In the genomic region with DNA sequence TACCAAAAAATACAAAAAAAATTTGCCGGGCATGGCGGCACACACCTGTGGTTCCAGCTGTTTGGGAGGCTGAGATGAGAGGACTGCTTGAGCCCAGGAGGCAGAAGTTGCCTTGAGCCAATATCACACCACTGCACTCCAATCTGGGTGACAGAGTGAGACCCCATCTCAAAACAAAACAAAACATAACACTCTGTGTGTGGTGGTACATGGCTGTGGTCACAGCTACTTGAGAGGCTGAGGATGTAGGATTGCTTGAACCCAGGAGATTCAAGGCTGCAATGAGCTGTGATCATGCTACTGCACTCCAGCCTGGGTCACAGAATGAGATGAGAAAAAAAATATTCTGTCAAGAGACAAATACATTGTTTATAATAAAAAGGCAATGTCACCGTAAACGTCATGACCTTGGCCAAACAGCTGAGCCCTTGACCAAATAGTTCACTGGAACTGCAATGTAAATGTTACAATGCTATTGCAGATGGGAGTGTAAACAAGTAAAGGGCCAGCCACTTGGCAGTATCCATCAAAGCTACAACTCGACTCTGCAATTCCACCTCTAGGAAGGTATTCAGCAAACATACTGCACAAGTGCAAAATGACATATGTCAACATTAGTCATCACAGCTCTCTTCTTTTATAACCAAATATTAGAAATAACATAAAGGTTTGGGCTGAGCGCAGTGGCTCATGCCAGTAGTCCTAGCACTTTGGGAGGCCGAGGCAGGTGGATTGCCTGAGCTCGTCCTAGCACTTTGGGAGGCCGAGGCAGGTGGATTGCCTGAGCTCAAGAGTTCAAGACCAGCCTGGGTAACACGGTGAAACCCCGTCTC, we compare ENCODE assay signal across 1 cellular context.
TF ChIP-seq lines count a peak whose summit lies in the region.

No MANE protein-coding gene starts in this region.

TF ChIP-seq in HepG2, 621 proteins besides CTCF, POLR2A, EP300 and RAD21 (continued from another document and continues in another):
- TF ChIP-seq, protein P1, sequence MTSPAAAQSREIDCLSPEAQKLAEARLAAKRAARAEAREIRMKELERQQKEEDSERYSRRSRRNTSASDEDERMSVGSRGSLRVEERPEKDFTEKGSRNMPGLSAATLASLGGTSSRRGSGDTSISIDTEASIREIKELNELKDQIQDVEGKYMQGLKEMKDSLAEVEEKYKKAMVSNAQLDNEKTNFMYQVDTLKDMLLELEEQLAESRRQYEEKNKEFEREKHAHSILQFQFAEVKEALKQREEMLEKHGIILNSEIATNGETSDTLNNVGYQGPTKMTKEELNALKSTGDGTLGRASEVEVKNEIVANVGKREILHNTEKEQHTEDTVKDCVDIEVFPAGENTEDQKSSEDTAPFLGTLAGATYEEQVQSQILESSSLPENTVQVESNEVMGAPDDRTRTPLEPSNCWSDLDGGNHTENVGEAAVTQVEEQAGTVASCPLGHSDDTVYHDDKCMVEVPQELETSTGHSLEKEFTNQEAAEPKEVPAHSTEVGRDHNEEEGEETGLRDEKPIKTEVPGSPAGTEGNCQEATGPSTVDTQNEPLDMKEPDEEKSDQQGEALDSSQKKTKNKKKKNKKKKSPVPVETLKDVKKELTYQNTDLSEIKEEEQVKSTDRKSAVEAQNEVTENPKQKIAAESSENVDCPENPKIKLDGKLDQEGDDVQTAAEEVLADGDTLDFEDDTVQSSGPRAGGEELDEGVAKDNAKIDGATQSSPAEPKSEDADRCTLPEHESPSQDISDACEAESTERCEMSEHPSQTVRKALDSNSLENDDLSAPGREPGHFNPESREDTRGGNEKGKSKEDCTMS (CRISPR knock-in tag; conservative IDR thresholded peaks at IDR 0.05) = no peak
- TF ChIP-seq, protein P2, sequence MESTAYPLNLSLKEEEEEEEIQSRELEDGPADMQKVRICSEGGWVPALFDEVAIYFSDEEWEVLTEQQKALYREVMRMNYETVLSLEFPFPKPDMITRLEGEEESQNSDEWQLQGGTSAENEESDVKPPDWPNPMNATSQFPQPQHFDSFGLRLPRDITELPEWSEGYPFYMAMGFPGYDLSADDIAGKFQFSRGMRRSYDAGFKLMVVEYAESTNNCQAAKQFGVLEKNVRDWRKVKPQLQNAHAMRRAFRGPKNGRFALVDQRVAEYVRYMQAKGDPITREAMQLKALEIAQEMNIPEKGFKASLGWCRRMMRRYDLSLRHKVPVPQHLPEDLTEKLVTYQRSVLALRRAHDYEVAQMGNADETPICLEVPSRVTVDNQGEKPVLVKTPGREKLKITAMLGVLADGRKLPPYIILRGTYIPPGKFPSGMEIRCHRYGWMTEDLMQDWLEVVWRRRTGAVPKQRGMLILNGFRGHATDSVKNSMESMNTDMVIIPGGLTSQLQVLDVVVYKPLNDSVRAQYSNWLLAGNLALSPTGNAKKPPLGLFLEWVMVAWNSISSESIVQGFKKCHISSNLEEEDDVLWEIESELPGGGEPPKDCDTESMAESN (CRISPR knock-in tag; conservative IDR thresholded peaks at IDR 0.05) = peak; percentile 96
- no peak for TF ChIP-seq KLF13 (CRISPR knock-in tag; IDR thresholded peaks at IDR 0.05)
- TF ChIP-seq KMT2A (CRISPR knock-in tag; IDR thresholded peaks at IDR 0.05) = peak; percentile 45; the same call in 1 of the 2 replicates
- peak; percentile 96; the same call in 1 of the 2 replicates for TF ChIP-seq CBX5 (CRISPR knock-in tag; IDR thresholded peaks at IDR 0.05; ENCODE audit: borderline replicate concordance)
- TF ChIP-seq ZNF501 (CRISPR knock-in tag; IDR thresholded peaks at IDR 0.05) = peak; percentile 85
- TF ChIP-seq EHMT2 (IDR thresholded peaks at IDR 0.05; ENCODE audit: borderline replicate concordance, low read depth, low read length) = no peak; the same call in 1 of the 2 replicates
- 0 out of 2 replicates have a peak, but pooled peaks have one; percentile 24 for TF ChIP-seq NFYB (CRISPR knock-in tag; IDR thresholded peaks at IDR 0.05)
- no peak for TF ChIP-seq MTF2 (CRISPR knock-in tag; IDR thresholded peaks at IDR 0.05; ENCODE audit: borderline replicate concordance)
- TF ChIP-seq, protein P3, sequence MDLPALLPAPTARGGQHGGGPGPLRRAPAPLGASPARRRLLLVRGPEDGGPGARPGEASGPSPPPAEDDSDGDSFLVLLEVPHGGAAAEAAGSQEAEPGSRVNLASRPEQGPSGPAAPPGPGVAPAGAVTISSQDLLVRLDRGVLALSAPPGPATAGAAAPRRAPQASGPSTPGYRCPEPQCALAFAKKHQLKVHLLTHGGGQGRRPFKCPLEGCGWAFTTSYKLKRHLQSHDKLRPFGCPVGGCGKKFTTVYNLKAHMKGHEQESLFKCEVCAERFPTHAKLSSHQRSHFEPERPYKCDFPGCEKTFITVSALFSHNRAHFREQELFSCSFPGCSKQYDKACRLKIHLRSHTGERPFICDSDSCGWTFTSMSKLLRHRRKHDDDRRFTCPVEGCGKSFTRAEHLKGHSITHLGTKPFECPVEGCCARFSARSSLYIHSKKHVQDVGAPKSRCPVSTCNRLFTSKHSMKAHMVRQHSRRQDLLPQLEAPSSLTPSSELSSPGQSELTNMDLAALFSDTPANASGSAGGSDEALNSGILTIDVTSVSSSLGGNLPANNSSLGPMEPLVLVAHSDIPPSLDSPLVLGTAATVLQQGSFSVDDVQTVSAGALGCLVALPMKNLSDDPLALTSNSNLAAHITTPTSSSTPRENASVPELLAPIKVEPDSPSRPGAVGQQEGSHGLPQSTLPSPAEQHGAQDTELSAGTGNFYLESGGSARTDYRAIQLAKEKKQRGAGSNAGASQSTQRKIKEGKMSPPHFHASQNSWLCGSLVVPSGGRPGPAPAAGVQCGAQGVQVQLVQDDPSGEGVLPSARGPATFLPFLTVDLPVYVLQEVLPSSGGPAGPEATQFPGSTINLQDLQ (CRISPR knock-in tag; IDR thresholded peaks at IDR 0.05) = no peak
- TF ChIP-seq BORCS8-MEF2B (CRISPR knock-in tag; IDR thresholded peaks at IDR 0.05) = no peak
- TF ChIP-seq, protein P4, sequence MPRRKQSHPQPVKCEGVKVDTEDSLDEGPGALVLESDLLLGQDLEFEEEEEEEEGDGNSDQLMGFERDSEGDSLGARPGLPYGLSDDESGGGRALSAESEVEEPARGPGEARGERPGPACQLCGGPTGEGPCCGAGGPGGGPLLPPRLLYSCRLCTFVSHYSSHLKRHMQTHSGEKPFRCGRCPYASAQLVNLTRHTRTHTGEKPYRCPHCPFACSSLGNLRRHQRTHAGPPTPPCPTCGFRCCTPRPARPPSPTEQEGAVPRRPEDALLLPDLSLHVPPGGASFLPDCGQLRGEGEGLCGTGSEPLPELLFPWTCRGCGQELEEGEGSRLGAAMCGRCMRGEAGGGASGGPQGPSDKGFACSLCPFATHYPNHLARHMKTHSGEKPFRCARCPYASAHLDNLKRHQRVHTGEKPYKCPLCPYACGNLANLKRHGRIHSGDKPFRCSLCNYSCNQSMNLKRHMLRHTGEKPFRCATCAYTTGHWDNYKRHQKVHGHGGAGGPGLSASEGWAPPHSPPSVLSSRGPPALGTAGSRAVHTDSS (CRISPR knock-in tag; conservative IDR thresholded peaks at IDR 0.05) = no peak
- no peak for TF ChIP-seq EZH2 (conservative IDR thresholded peaks at IDR 0.05; ENCODE audit: low read depth, low read length)
- no peak for TF ChIP-seq NR1H2 (CRISPR knock-in tag; IDR thresholded peaks at IDR 0.05; ENCODE audit: borderline replicate concordance, low read depth)
- TF ChIP-seq ZNF3 (CRISPR knock-in tag; IDR thresholded peaks at IDR 0.05) = peak; percentile 95
- peak; percentile 100 for TF ChIP-seq FOXA3 (CRISPR knock-in tag; IDR thresholded peaks at IDR 0.05)
- TF ChIP-seq ZNF326 (CRISPR knock-in tag; IDR thresholded peaks at IDR 0.05; ENCODE audit: borderline replicate concordance) = 0 out of 2 replicates have a peak, but pooled peaks have one; percentile 18
- TF ChIP-seq ZNF615 (CRISPR knock-in tag; IDR thresholded peaks at IDR 0.05; ENCODE audit: borderline replicate concordance) = peak; percentile 58; the same call in 1 of the 2 replicates
- no peak for TF ChIP-seq GLI4 (CRISPR knock-in tag; IDR thresholded peaks at IDR 0.05; ENCODE audit: borderline replicate concordance)
- no peak for TF ChIP-seq RBFOX2 (IDR thresholded peaks at IDR 0.05; ENCODE audit: low read depth, low read length)
- TF ChIP-seq ZNF282 (IDR thresholded peaks at IDR 0.05; ENCODE audit: partially characterized antibody) = no peak
- TF ChIP-seq FOXO1 (CRISPR knock-in tag; IDR thresholded peaks at IDR 0.05) = peak; percentile 100
- peak; percentile 98 for TF ChIP-seq MEIS2 (CRISPR knock-in tag; IDR thresholded peaks at IDR 0.05)
- TF ChIP-seq, protein P5, sequence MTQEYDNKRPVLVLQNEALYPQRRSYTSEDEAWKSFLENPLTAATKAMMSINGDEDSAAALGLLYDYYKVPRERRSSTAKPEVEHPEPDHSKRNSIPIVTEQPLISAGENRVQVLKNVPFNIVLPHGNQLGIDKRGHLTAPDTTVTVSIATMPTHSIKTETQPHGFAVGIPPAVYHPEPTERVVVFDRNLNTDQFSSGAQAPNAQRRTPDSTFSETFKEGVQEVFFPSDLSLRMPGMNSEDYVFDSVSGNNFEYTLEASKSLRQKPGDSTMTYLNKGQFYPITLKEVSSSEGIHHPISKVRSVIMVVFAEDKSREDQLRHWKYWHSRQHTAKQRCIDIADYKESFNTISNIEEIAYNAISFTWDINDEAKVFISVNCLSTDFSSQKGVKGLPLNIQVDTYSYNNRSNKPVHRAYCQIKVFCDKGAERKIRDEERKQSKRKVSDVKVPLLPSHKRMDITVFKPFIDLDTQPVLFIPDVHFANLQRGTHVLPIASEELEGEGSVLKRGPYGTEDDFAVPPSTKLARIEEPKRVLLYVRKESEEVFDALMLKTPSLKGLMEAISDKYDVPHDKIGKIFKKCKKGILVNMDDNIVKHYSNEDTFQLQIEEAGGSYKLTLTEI (CRISPR knock-in tag; conservative IDR thresholded peaks at IDR 0.05) = no peak
- no peak for TF ChIP-seq IRX3 (CRISPR knock-in tag; IDR thresholded peaks at IDR 0.05; ENCODE audit: borderline replicate concordance, low read depth)
- TF ChIP-seq, protein P6, sequence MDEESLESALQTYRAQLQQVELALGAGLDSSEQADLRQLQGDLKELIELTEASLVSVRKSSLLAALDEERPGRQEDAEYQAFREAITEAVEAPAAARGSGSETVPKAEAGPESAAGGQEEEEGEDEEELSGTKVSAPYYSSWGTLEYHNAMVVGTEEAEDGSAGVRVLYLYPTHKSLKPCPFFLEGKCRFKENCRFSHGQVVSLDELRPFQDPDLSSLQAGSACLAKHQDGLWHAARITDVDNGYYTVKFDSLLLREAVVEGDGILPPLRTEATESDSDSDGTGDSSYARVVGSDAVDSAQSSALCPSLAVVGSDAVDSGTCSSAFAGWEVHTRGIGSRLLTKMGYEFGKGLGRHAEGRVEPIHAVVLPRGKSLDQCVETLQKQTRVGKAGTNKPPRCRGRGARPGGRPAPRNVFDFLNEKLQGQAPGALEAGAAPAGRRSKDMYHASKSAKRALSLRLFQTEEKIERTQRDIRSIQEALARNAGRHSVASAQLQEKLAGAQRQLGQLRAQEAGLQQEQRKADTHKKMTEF (CRISPR knock-in tag; IDR thresholded peaks at IDR 0.05) = peak; percentile 100
- TF ChIP-seq ZNF605 (CRISPR knock-in tag; IDR thresholded peaks at IDR 0.05) = peak; percentile 81
- TF ChIP-seq, protein P7, sequence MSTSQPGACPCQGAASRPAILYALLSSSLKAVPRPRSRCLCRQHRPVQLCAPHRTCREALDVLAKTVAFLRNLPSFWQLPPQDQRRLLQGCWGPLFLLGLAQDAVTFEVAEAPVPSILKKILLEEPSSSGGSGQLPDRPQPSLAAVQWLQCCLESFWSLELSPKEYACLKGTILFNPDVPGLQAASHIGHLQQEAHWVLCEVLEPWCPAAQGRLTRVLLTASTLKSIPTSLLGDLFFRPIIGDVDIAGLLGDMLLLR (CRISPR knock-in tag; IDR thresholded peaks at IDR 0.05) = no peak
- TF ChIP-seq, protein P8, sequence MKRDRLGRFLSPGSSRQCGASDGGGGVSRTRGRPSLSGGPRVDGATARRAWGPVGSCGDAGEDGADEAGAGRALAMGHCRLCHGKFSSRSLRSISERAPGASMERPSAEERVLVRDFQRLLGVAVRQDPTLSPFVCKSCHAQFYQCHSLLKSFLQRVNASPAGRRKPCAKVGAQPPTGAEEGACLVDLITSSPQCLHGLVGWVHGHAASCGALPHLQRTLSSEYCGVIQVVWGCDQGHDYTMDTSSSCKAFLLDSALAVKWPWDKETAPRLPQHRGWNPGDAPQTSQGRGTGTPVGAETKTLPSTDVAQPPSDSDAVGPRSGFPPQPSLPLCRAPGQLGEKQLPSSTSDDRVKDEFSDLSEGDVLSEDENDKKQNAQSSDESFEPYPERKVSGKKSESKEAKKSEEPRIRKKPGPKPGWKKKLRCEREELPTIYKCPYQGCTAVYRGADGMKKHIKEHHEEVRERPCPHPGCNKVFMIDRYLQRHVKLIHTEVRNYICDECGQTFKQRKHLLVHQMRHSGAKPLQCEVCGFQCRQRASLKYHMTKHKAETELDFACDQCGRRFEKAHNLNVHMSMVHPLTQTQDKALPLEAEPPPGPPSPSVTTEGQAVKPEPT (CRISPR knock-in tag; IDR thresholded peaks at IDR 0.05; ENCODE audit: low read depth) = peak; percentile 70; the same call in 1 of the 2 replicates
- no peak for TF ChIP-seq SAFB2 (CRISPR knock-in tag; IDR thresholded peaks at IDR 0.05; ENCODE audit: borderline replicate concordance, low read depth)
- no peak for TF ChIP-seq YY1 (IDR thresholded peaks at IDR 0.05; ENCODE audit: insufficient read depth, insufficient replicate concordance, low read depth, low read length)
- peak; percentile 59; the same call in 1 of the 2 replicates for TF ChIP-seq ZNF652 (CRISPR knock-in tag; IDR thresholded peaks at IDR 0.05; ENCODE audit: borderline replicate concordance, low read depth)
- TF ChIP-seq NCOA5 (CRISPR knock-in tag; IDR thresholded peaks at IDR 0.05) = no peak
- TF ChIP-seq KLF16 (CRISPR knock-in tag; IDR thresholded peaks at IDR 0.05) = peak in 1 of 2 experiments; percentile 99; a peak in 2 of 4 replicates
- TF ChIP-seq, protein P9, sequence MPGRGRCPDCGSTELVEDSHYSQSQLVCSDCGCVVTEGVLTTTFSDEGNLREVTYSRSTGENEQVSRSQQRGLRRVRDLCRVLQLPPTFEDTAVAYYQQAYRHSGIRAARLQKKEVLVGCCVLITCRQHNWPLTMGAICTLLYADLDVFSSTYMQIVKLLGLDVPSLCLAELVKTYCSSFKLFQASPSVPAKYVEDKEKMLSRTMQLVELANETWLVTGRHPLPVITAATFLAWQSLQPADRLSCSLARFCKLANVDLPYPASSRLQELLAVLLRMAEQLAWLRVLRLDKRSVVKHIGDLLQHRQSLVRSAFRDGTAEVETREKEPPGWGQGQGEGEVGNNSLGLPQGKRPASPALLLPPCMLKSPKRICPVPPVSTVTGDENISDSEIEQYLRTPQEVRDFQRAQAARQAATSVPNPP (CRISPR knock-in tag; IDR thresholded peaks at IDR 0.05) = no peak
- peak; percentile 96 for TF ChIP-seq ZNF264 (CRISPR knock-in tag; IDR thresholded peaks at IDR 0.05)
- TF ChIP-seq GATAD1 (CRISPR knock-in tag; IDR thresholded peaks at IDR 0.05) = peak; percentile 81
- TF ChIP-seq ZNF816 (CRISPR knock-in tag; IDR thresholded peaks at IDR 0.05; ENCODE audit: borderline replicate concordance) = peak; percentile 94
- TF ChIP-seq ZNF562 (CRISPR knock-in tag; IDR thresholded peaks at IDR 0.05; ENCODE audit: borderline replicate concordance) = no peak
- no peak for TF ChIP-seq SNAI1 (CRISPR knock-in tag; IDR thresholded peaks at IDR 0.05; ENCODE audit: borderline replicate concordance)
- TF ChIP-seq ZNF335 (CRISPR knock-in tag; IDR thresholded peaks at IDR 0.05) = peak; percentile 89
- no peak for TF ChIP-seq PHF20 (CRISPR knock-in tag; IDR thresholded peaks at IDR 0.05)
- TF ChIP-seq SMYD3 (CRISPR knock-in tag; IDR thresholded peaks at IDR 0.05) = peak; percentile 91
- no peak for TF ChIP-seq HNRNPK (IDR thresholded peaks at IDR 0.05; ENCODE audit: low read depth, low read length, poor library complexity, severe bottlenecking)
